Comparison of ENCODE assay signal across 8 cellular contexts in genomic region chr2:70088508-70089219, GRCh38. TPM values are rescaled to one million over a fixed set of nuclear protein-coding genes. Genes with fewer than 3 reads are reported as not detected.
A peak's percentile ranks its signal among the peaks of the same experiment; 100 is the strongest.
DNase-seq lines count a peak whose midpoint lies in the region; ATAC-seq lines count a peak whose summit lies in the region.

No MANE protein-coding gene starts in this region.

- peaks cover 15% of the 10 kb centered on the region for H3K79me2 ChIP-seq in mesendoderm (ENCODE audit: control insufficient read depth, insufficient read depth, low read length)

- ATAC-seq in GM19328 (IDR thresholded peaks at IDR 0.05; ENCODE audit: unreplicated experiment) (no peak), HG02840 (IDR thresholded peaks at IDR 0.05; ENCODE audit: low FRiP score, unreplicated experiment) (no peak)

- H3K9ac ChIP-seq in mesendoderm (ENCODE audit: low read length): peak overlapping the region; percentile 99

- H2AK5ac ChIP-seq in mesendoderm (ENCODE audit: low read length): no peak overlapping the region

- H4K5ac ChIP-seq in mesendoderm (ENCODE audit: low read length): no peak overlapping the region

- no peak overlapping the region for H4K8ac ChIP-seq in mesendoderm (ENCODE audit: low read depth, low read length)

- peak overlapping the region; percentile 93 for H3K4ac ChIP-seq in mesendoderm (ENCODE audit: low read depth, low read length)

- H3K79me1 ChIP-seq in mesendoderm (ENCODE audit: low read length): peaks cover 2% of the 10 kb centered on the region

- H2BK120ac ChIP-seq in mesendoderm (ENCODE audit: low read depth, low read length): no peak overlapping the region

- H3K4me2 ChIP-seq in mesendoderm (ENCODE audit: low read length): peak overlapping the region; percentile 66

- H3K4me3 ChIP-seq in mesendoderm (ENCODE audit: low read length): peak overlapping the region; percentile 97

- H2BK15ac ChIP-seq in mesendoderm (replicated peaks; ENCODE audit: low read depth): no peak overlapping the region

- no peak overlapping the region for H2BK5ac ChIP-seq in mesendoderm (ENCODE audit: low read length)

- peak overlapping the region; percentile 0 for H3K23ac ChIP-seq in mesendoderm (ENCODE audit: low read length)

- H3K36me3 ChIP-seq in mesendoderm (ENCODE audit: control insufficient read depth, insufficient read depth, low read length): no peaks in the 10 kb centered on the region

- H3K56ac ChIP-seq in mesendoderm (ENCODE audit: low read length): peak overlapping the region; percentile 99

- no CpG with 5 or more reads among the region's 11 CpGs for WGBS in mesendoderm (ENCODE audit: extremely low coverage, insufficient coverage, low lambda C conversion rate)

- peak overlapping the region; percentile 98 for H3K27ac ChIP-seq in mesendoderm (ENCODE audit: low read depth, low read length)

- peaks cover 2% of the 10 kb centered on the region for H3K4me1 ChIP-seq in mesendoderm (ENCODE audit: control insufficient read depth, low read depth, low read length)

- DNase-seq in DMS 273 (lab: John Stamatoyannopoulos, UW; ENCODE audit: unreplicated experiment) (peak; percentile 95), NAMALWA (ENCODE audit: low spot score) (peak; percentile 60), astrocyte of the hippocampus (ENCODE audit: low read depth, low spot score) (peak; percentile 37), mesendoderm (peak; percentile 65), MV-4-11 (lab: John Stamatoyannopoulos, UW) (no peak), OCI-M2 (lab: John Stamatoyannopoulos, UW; ENCODE audit: unreplicated experiment) (no peak)

- H3K18ac ChIP-seq in mesendoderm (ENCODE audit: low read length): peak overlapping the region; percentile 61

- no peaks in the 10 kb centered on the region for H3K27me3 ChIP-seq in mesendoderm (ENCODE audit: insufficient read depth, low read length, poor library complexity)

RNA-seq across cellular contexts. Expression of gene PCBP1, which starts 1.4 kb away (rescaled TPM):
- 485 TPM for polyA plus RNA-seq in mesendoderm (2013, experiment 1 of 2)
- 516 TPM for polyA plus RNA-seq in mesendoderm (2013, experiment 2 of 2)

Comparison
In these comparisons a context has a peak if more than half of its experiments do, and no peak if none do; other contexts are left out.
1. DNase-seq: peak in DMS 273 (single experiment), NAMALWA (single experiment), astrocyte of the hippocampus (single experiment) and mesendoderm (single experiment); none in MV-4-11 (single experiment) and OCI-M2 (single experiment).